Comparison of ENCODE assay signal across 16 cellular contexts in the genomic region with DNA sequence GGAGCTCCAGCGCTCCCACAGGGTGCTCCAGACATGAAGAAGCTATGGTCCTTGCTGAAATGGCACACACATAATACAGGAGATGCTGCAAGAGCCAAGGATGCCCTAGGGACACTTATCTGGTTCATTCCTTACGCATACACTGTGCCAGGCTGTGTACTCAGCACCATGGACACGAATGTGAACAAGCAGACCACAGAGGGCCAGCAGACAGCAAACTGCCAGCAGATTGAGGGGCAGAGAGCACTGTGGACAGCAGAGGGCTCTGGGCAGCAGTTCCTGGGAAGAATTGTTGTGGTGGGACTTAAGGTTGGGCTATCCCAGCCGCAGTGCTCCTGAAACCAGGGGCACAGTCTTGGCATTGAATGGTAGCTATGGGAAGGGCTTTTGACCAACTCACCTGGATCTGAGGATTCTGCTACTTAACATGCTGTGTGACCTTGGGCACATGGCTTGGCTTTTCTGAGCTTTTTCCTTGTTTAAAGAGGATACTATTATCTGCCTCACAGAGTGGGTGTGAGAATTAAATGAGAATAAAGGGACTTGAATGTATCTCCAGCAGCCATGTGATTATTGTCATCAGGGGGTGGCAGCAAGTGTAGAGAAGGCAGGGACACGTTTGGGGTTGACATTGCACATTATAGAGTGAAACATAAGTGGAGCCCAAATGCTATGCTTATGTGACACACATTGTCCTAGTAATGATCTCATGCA. TPM values are rescaled to one million over a fixed set of nuclear protein-coding genes. Genes with fewer than 3 reads are reported as not detected.
DNase-seq lines count a peak whose midpoint lies in the region; ATAC-seq and TF ChIP-seq lines count a peak whose summit lies in the region.
"Had no signal": no experiment of that assay in that cellular context is flagged by ENCODE, and none has a peak within 500 bp of the region (broad histone marks: within the 10 kb centered on the region; RNA-seq: fewer than 3 reads in every experiment).

No MANE protein-coding gene starts in this region.

- DNase-seq in NCI-H1092 (lab: John Stamatoyannopoulos, UW) (peak; percentile 2), NCI-H1092 treated with DMSO at 0.1 percent for 48 hours (lab: John Stamatoyannopoulos, UW) (no peak), PC-3 (no peak), Right ventricle myocardium superior (no peak), renal cortical epithelial cell (ENCODE audit: low read depth) (peak; percentile 25), occipital lobe (lab: John Stamatoyannopoulos, UW) (no peak), ovary (no peak)
- no peak for DNase-seq in activated effector memory CD4-positive, alpha-beta T cell treated with anti-CD3 and anti-CD28 coated beads, Interleukin-2, amount 50 U/mL, for 16 hours
- DNase-seq: 8988T; activated CD4-positive, alpha-beta T cell treated with anti-CD3 and anti-CD28 coated beads, Interleukin-2, amount 50 U/mL, for 48 hours; activated effector memory CD4-positive, alpha-beta T cell treated with Interleukin-2 at 50 U/mL for 16 hours; nephron progenitor cell; OCI-M1; T-helper 2 cell; testis had no signal

- intact Hi-C loops in PC-3 (cut with micrococcal nuclease) (no loop called here), Right ventricle myocardium superior (cut with DNase I) (no loop called here), ovary (cut with DNase I) (no loop called here)

- peaks cover 8% of the 10 kb centered on the region for H3K79me2 ChIP-seq in PC-3 (ENCODE audit: low read length)

- peak; percentile 39 for ATAC-seq in PC-3
- peak; percentile 67 for ATAC-seq in Right ventricle myocardium superior (ENCODE audit: poor library complexity)

- H3K27ac ChIP-seq in PC-3 (ENCODE audit: low read length) (no peak overlapping the region), ovary (no peak overlapping the region)
- H3K27ac ChIP-seq: testis had no signal

- no TSS peak for BruUV-seq in PC-3 (replicated peaks; lab: Mats Ljungman, UMichigan)

- TF ChIP-seq CTCF in PC-3 (conservative IDR thresholded peaks at IDR 0.05; ENCODE audit: low read depth, low read length) (no peak; the same call in 1 of the 2 replicates), ovary (IDR thresholded peaks at IDR 0.05) (no peak)

- H3K9me3 ChIP-seq in PC-3 (ENCODE audit: low read length) (no peaks in the 10 kb centered on the region), ovary (no peaks in the 10 kb centered on the region)
- H3K9me3 ChIP-seq: testis had no signal

- no peaks in the 10 kb centered on the region for H3K9me2 ChIP-seq in PC-3 (replicated peaks; ENCODE audit: low read length)

- no peak overlapping the region for H3K9ac ChIP-seq in PC-3 (ENCODE audit: low read length)

- no peaks in the 10 kb centered on the region for H3K4me1 ChIP-seq in PC-3 (ENCODE audit: insufficient read depth, low read length)
- H3K4me1 ChIP-seq in ovary (ENCODE audit: insufficient read depth), result no peaks in the 10 kb centered on the region
- H3K4me1 ChIP-seq: testis had no signal

- H4K20me1 ChIP-seq in PC-3 (ENCODE audit: low read length), result no peaks in the 10 kb centered on the region

- H3K36me3 ChIP-seq in PC-3 (ENCODE audit: low read depth, low read length), result no peaks in the 10 kb centered on the region
- no peaks in the 10 kb centered on the region for H3K36me3 ChIP-seq in ovary

- no peak overlapping the region for H2AFZ ChIP-seq in PC-3 (ENCODE audit: low read length)

- no peak for TF ChIP-seq POLR2A in ovary (IDR thresholded peaks at IDR 0.05)

- no peaks in the 10 kb centered on the region for H3F3A ChIP-seq in PC-3 (ENCODE audit: low read length, unreplicated experiment)

- H3K27me3 ChIP-seq in PC-3 (ENCODE audit: low read length) (no peaks in the 10 kb centered on the region), ovary (no peaks in the 10 kb centered on the region)
- H3K27me3 ChIP-seq: testis had no signal

- POLR2A ChIA-PET in PC-3 (lab: Charles Lee; ENCODE audit: unreplicated experiment), result no interaction called here

- H3K4me3 ChIP-seq in PC-3 (ENCODE audit: low read length) (no peak overlapping the region), ovary (no peak overlapping the region)
- H3K4me3 ChIP-seq: smooth muscle cell, testis had no signal

- H3K4me2 ChIP-seq in PC-3 (ENCODE audit: low read length), result no peak overlapping the region
- H3K4me2 ChIP-seq: smooth muscle cell had no signal

- 72 to 77% (median 77%) methylated on average over 5 of the region's 5 CpGs for WGBS in ovary, 3 donors

- CTCF ChIA-PET in PC-3 (lab: Charles Lee), result interaction anchor here (0.6 kb wide), 1 partner anchor 28 kb away, joined by 3 read pairs; no protein-coding TSS in a partner anchor

- no peak for TF ChIP-seq EP300 in ovary (IDR thresholded peaks at IDR 0.05)

RNA-seq across cellular contexts. Expression of gene PPARGC1B, which starts 30.0 kb away (rescaled TPM):
- 4.7 and 7.8 TPM in 2 replicates for total RNA-seq in PC-3 (2014; rRNA removed)
- 27.9 TPM for total RNA-seq in Right ventricle myocardium superior
- 0.52 and 0.55 TPM in 2 replicates for total RNA-seq in renal cortical epithelial cell
- 0.47 TPM for total RNA-seq in occipital lobe
- 10 to 100 TPM in 1 of 7 donors, 1 to 10 TPM in 5, under 1 TPM in 1; 0.36 to 10.8 (median 4.7) TPM for total RNA-seq in ovary
- 1 to 10 TPM; 1.1 to 1.5 TPM for polyA plus RNA-seq in ovary

Comparison
In these comparisons a context has a peak if more than half of its experiments do, and no peak if none do; other contexts are left out.
1. DNase-seq: peak in NCI-H1092 (single experiment) and renal cortical epithelial cell (single experiment); none in NCI-H1092 treated with DMSO at 0.1 percent for 48 hours (single experiment), PC-3 (single experiment), Right ventricle myocardium superior (single experiment), activated effector memory CD4-positive, alpha-beta T cell treated with anti-CD3 and anti-CD28 coated beads, Interleukin-2, amount 50 U/mL, for 16 hours (single experiment), occipital lobe (single experiment) and ovary (0 of 5).